ENCODE assay signal across 12 cellular contexts in the genomic region with DNA sequence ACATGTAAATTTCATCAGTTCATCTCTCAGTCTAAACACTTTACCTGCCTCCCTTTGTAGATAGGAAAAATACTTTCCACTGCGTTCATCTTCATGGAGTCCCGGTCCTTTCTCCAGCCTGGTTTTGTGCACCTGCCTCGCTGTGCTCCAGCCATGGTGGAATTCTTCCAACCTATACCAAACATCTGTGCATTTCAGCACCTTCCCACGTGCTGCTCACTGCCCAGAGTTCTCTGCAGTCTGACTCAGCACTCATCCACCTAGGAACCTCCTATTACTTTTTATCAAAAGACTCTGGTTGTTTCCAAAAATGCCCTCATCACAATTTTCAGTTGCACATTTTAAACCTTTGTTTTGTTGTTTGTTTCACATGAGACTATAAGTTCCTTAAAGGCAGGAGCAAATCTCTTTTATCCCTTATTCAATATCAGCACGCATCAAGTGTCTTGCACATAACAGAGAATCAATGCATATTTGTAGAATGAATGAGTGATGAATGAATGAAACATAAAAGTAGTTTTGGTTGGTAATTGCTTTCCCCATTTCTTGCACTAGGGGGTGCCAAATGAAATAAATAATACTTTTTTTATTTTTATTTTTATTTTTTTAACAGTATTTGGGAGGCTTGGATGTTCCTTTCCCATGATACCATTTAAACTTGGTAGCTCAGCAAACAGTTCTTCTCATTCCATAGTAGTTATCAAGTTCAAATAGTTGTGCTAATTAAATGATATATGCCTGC. TPM values are rescaled to one million over a fixed set of nuclear protein-coding genes. Genes with fewer than 3 reads are reported as not detected.
DNase-seq lines count a peak whose midpoint lies in the region; ATAC-seq, FAIRE-seq and TF ChIP-seq lines count a peak whose summit lies in the region.
"Had no signal": no experiment of that assay in that cellular context is flagged by ENCODE, and none has a peak within 500 bp of the region (broad histone marks: within the 10 kb centered on the region; RNA-seq: fewer than 3 reads in every experiment).

No MANE protein-coding gene starts in this region.

- POLR2A ChIA-PET in A549 (lab: Yijun Ruan, JAX), result no interaction called here

- H3K79me2 ChIP-seq in H9 (ENCODE audit: insufficient read depth, low read length), result no peaks in the 10 kb centered on the region

- no peak overlapping the region for H3K27ac ChIP-seq in A549
- no peak overlapping the region for H3K27ac ChIP-seq in H9 (ENCODE audit: insufficient read length, low read depth, low read length)
- H3K27ac ChIP-seq in right lobe of liver, result no peak overlapping the region
- H3K27ac ChIP-seq: SK-N-MC had no signal

- no peak for FAIRE-seq in A549 (lab: Jason Lieb, UNC)

- no peak for TF ChIP-seq EP300 in A549 (IDR thresholded peaks at IDR 0.05)

- TF ChIP-seq POLR2A in A549 (IDR thresholded peaks at IDR 0.05; ENCODE audit: low read length), result no peak
- TF ChIP-seq POLR2A in right lobe of liver (IDR thresholded peaks at IDR 0.05), result no peak

- no peak overlapping the region for H3K4me2 ChIP-seq in A549
- H3K4me2 ChIP-seq in H9 (ENCODE audit: insufficient read depth, insufficient read length, low read length), result no peak overlapping the region

- no peak overlapping the region for H4K8ac ChIP-seq in H9 (replicated peaks; ENCODE audit: insufficient read length, low read depth, low read length)

- H3K36me3 Mint-ChIP-seq in H9 (ENCODE audit: insufficient read depth in 1 of 3, low read depth in 3 of 3), result no peaks in the 10 kb centered on the region
- H3K36me3 Mint-ChIP-seq: activated naive CD4-positive, alpha-beta T cell treated with anti-CD3 and anti-CD28 coated beads, Interleukin-2, amount 50 U/mL, for 24 hours; CD4-positive, CD25-positive, alpha-beta regulatory T cell had no signal

- no peak overlapping the region for H3K4me3 ChIP-seq in A549
- H3K4me3 ChIP-seq in cardiac fibroblast (replicated peaks in 1 of 2; ENCODE audit: low read depth in 2 of 2, low read length in 2 of 2), result no peak overlapping the region
- no peak overlapping the region for H3K4me3 ChIP-seq in right lobe of liver
- H3K4me3 ChIP-seq: SK-N-MC had no signal

- WGBS in A549 (ENCODE audit: missing lambda C conversion rate), result 26% methylated on average over 5 of the region's 5 CpGs
- no CpG with 5 or more reads among the region's 5 CpGs for WGBS in H9 (ENCODE audit: extremely low coverage, insufficient read length, low lambda C conversion rate)
- 67% methylated on average over 5 of the region's 5 CpGs for WGBS in right lobe of liver (ENCODE audit: insufficient coverage, low coverage, low lambda C conversion rate, missing lambda C conversion rate)

- H3K4me1 ChIP-seq in A549 (no peaks in the 10 kb centered on the region), H9 (ENCODE audit: insufficient read depth, low read length) (no peaks in the 10 kb centered on the region), right lobe of liver (no peaks in the 10 kb centered on the region)

- ATAC-seq in A549 (no peak), right lobe of liver (no peak), HG03095 (IDR thresholded peaks at IDR 0.05; ENCODE audit: unreplicated experiment) (no peak)

- no peak overlapping the region for H3K18ac ChIP-seq in H9 (ENCODE audit: insufficient read length, low read depth, low read length)

- no peak overlapping the region for H3K9ac ChIP-seq in H9 (ENCODE audit: extremely low read depth, insufficient read length, low read length)

- no peak overlapping the region for H2BK15ac ChIP-seq in H9 (ENCODE audit: low read depth, low read length)

- H3K79me1 ChIP-seq in H9 (ENCODE audit: insufficient read depth, low read depth, low read length, poor library complexity, severe bottlenecking), result no peaks in the 10 kb centered on the region

- no peak overlapping the region for H3K23ac ChIP-seq in H9 (ENCODE audit: insufficient read length, low read depth, low read length)

- H3K9me3 ChIP-seq in A549 (no peaks in the 10 kb centered on the region), H9 (ENCODE audit: control insufficient read depth, low read depth, low read length) (no peaks in the 10 kb centered on the region), right lobe of liver (no peaks in the 10 kb centered on the region)

- H2AFZ ChIP-seq in H9 (ENCODE audit: low read length), result no peak overlapping the region

- CTCF ChIA-PET in A549 (lab: Yijun Ruan, JAX), result no interaction called here

- no peaks in the 10 kb centered on the region; the same call in 1 of the 2 replicates for H3K27me3 Mint-ChIP-seq in H9 (ENCODE audit: low read depth)
- H3K27me3 Mint-ChIP-seq: activated CD4-positive, alpha-beta T cell treated with anti-CD3 and anti-CD28 coated beads, Interleukin-2, amount 10 ng/mL, durations not matched to agents 7 days and 5 days; activated naive CD4-positive, alpha-beta T cell treated with anti-CD3 and anti-CD28 coated beads, Interleukin-2, amount 50 U/mL, for 24 hours; CD4-positive, CD25-positive, alpha-beta regulatory T cell had no signal

- no peak overlapping the region for H2BK20ac ChIP-seq in H9 (ENCODE audit: low read depth, low read length, poor library complexity, severe bottlenecking)

- H3K23me2 ChIP-seq in H9 (ENCODE audit: insufficient read length, low read depth, low read length, poor library complexity, severe bottlenecking), result no peaks in the 10 kb centered on the region

- intact Hi-C loops in right lobe of liver (cut with DNase I), result no loop called here

- H2AK5ac ChIP-seq in H9 (ENCODE audit: insufficient read length, low read length), result no peak overlapping the region

- DNase-seq in A549 (ENCODE audit: low read depth in 1 of 2, low spot score in 1 of 2), result no peak
- no peak for DNase-seq in H9
- peak; percentile 12 to 26 for DNase-seq in cardiac fibroblast (ENCODE audit: low read depth in 2 of 2)
- no peak for DNase-seq in right lobe of liver
- no peak for DNase-seq in DMS53 (lab: John Stamatoyannopoulos, UW)
- DNase-seq in NCI-H2227 treated with DMSO at 0.1 percent for 48 hours (lab: John Stamatoyannopoulos, UW), result no peak
- DNase-seq in NCI-H2171 treated with DMSO at 0.1 percent for 48 hours (lab: John Stamatoyannopoulos, UW), result no peak
- DNase-seq: activated CD4-positive, alpha-beta T cell treated with anti-CD3 and anti-CD28 coated beads, Interleukin-2, amount 10 ng/mL, durations not matched to agents 7 days and 5 days; CD4-positive, CD25-positive, alpha-beta regulatory T cell had no signal

- no peak overlapping the region for H3K14ac ChIP-seq in H9 (ENCODE audit: insufficient read depth, low read length)

- H3K27ac Mint-ChIP-seq in H9, result no peak overlapping the region
- H3K27ac Mint-ChIP-seq: activated CD4-positive, alpha-beta T cell treated with anti-CD3 and anti-CD28 coated beads, Interleukin-2, amount 10 ng/mL, durations not matched to agents 7 days and 5 days; activated naive CD4-positive, alpha-beta T cell treated with anti-CD3 and anti-CD28 coated beads, Interleukin-2, amount 50 U/mL, for 24 hours; CD4-positive, CD25-positive, alpha-beta regulatory T cell had no signal

- no peak overlapping the region for H3K56ac ChIP-seq in H9 (ENCODE audit: insufficient read length, low read depth, low read length)

- no peak overlapping the region for H3K4me3 Mint-ChIP-seq in H9
- H3K4me3 Mint-ChIP-seq: activated CD4-positive, alpha-beta T cell treated with anti-CD3 and anti-CD28 coated beads, Interleukin-2, amount 10 ng/mL, durations not matched to agents 7 days and 5 days; activated naive CD4-positive, alpha-beta T cell treated with anti-CD3 and anti-CD28 coated beads, Interleukin-2, amount 50 U/mL, for 24 hours; CD4-positive, CD25-positive, alpha-beta regulatory T cell had no signal

- no peak overlapping the region for H2BK12ac ChIP-seq in H9 (ENCODE audit: insufficient read length, low read depth, low read length)

- no peak for TF ChIP-seq RAD21 in A549 (conservative IDR thresholded peaks at IDR 0.05 in 1 of 2, IDR thresholded peaks at IDR 0.05 in 1 of 2)

- H2BK5ac ChIP-seq in H9 (ENCODE audit: insufficient read length, low read length), result no peak overlapping the region

- no peak overlapping the region for H3T11ph ChIP-seq in H9 (ENCODE audit: low read length)

- peak; percentile 31 for TF ChIP-seq CTCF in A549 (IDR thresholded peaks at IDR 0.05)
- TF ChIP-seq CTCF in H9 (conservative IDR thresholded peaks at IDR 0.05), result peak; percentile 77
- peak; percentile 39 for TF ChIP-seq CTCF in cardiac fibroblast (IDR thresholded peaks at IDR 0.05; ENCODE audit: low read depth, low read length)
- peak; percentile 26 to 53 (median 46) for TF ChIP-seq CTCF in right lobe of liver (IDR thresholded peaks at IDR 0.05)

- no peaks in the 10 kb centered on the region for H3K9me3 Mint-ChIP-seq in H9
- H3K9me3 Mint-ChIP-seq: activated CD4-positive, alpha-beta T cell treated with anti-CD3 and anti-CD28 coated beads, Interleukin-2, amount 10 ng/mL, durations not matched to agents 7 days and 5 days; activated naive CD4-positive, alpha-beta T cell treated with anti-CD3 and anti-CD28 coated beads, Interleukin-2, amount 50 U/mL, for 24 hours had no signal

- H4K5ac ChIP-seq in H9 (ENCODE audit: insufficient read length, low read depth, low read length), result no peak overlapping the region

- H3K36me3 ChIP-seq in right lobe of liver, result no peaks in the 10 kb centered on the region

- H2BK120ac ChIP-seq in H9 (ENCODE audit: low read depth, low read length, poor library complexity, severe bottlenecking), result no peak overlapping the region

- peaks cover 6 to 8% of the 10 kb centered on the region in 2 experiments for H3K4me1 Mint-ChIP-seq in H9
- H3K4me1 Mint-ChIP-seq: activated CD4-positive, alpha-beta T cell treated with anti-CD3 and anti-CD28 coated beads, Interleukin-2, amount 10 ng/mL, durations not matched to agents 7 days and 5 days; activated naive CD4-positive, alpha-beta T cell treated with anti-CD3 and anti-CD28 coated beads, Interleukin-2, amount 50 U/mL, for 24 hours; CD4-positive, CD25-positive, alpha-beta regulatory T cell had no signal

- no peaks in the 10 kb centered on the region for H3K27me3 ChIP-seq in H9 (ENCODE audit: insufficient read depth, low read length)
- no peaks in the 10 kb centered on the region for H3K27me3 ChIP-seq in right lobe of liver

- no peaks in the 10 kb centered on the region for H4K20me1 ChIP-seq in H9 (ENCODE audit: control insufficient read depth, insufficient read depth, insufficient read length)

- H3K4ac ChIP-seq in H9 (ENCODE audit: low read depth, low read length), result no peak overlapping the region

- H4K91ac ChIP-seq in H9 (ENCODE audit: insufficient read length, low read depth, low read length), result no peak overlapping the region

TF ChIP-seq in A549, 52 proteins besides CTCF, POLR2A, EP300 and RAD21:
- TF ChIP-seq ZC3H11A (IDR thresholded peaks at IDR 0.05) (no peak), SMC3 (IDR thresholded peaks at IDR 0.05) (0 out of 3 replicates have a peak, but pooled peaks have one; percentile 17)

RNA-seq across cellular contexts. Expression of gene ADAMTS9, which starts 30.2 kb away (rescaled TPM):
- 0.34 and 0.63 TPM in 2 replicates for polyA plus RNA-seq in A549 (2011; rRNA removed)
- 0.15 and 0.16 TPM in 2 replicates for polyA plus RNA-seq in A549 (2012; cell fraction: cytosol; rRNA removed)
- polyA plus RNA-seq in A549 (2012; cell fraction: nucleus; rRNA removed), result 0.22 and 0.27 TPM in 2 replicates
- polyA plus RNA-seq in A549 (2017; fragmentation: RNase III; extraction: RNeasy Plus Mini Kit Qiagen cat#74134 plus additional on column Dnase treatment), result 0.68 to 1.1 TPM (median 0.69 TPM) in 3 replicates
- polyA minus RNA-seq in A549 (2011; rRNA and poly(A)+ RNA removed), result 0.63 and 1.4 TPM in 2 replicates
- total RNA-seq in H9 (2021), result 0.18 and 0.46 TPM in 2 replicates
- total RNA-seq in right lobe of liver, result 1 to 10 TPM; 1.1 to 9.9 (median 3.5) TPM
- total RNA-seq: activated CD4-positive, alpha-beta T cell treated with anti-CD3 and anti-CD28 coated beads, Interleukin-2, amount 10 ng/mL, durations not matched to agents 7 days and 5 days had no signal
- polyA plus RNA-seq: CD4-positive, CD25-positive, alpha-beta regulatory T cell had no signal

Comparison
In these comparisons a context has a peak if more than half of its experiments do, and no peak if none do; other contexts are left out.
1. DNase-seq: peak in cardiac fibroblast (2 of 2); none in A549 (0 of 2), H9 (single experiment), right lobe of liver (0 of 3), DMS53 (single experiment), NCI-H2227 treated with DMSO at 0.1 percent for 48 hours (single experiment) and NCI-H2171 treated with DMSO at 0.1 percent for 48 hours (single experiment).
2. Peak in every context shown above with its lines, with median percentiles within 50 percentile points of each other: CTCF ChIP-seq.